In genomic region chr14:85934123-85934885, GRCh38 we compare ENCODE assay signal across 1 cellular context.
TF ChIP-seq lines count a peak whose summit lies in the region.

No MANE protein-coding gene starts in this region.

TF ChIP-seq in GM23338, 12 proteins besides CTCF, POLR2A, EP300 and RAD21 (continued from another document):
- no peak for TF ChIP-seq ZNF462 (CRISPR knock-in tag; IDR thresholded peaks at IDR 0.05)
- no peak for TF ChIP-seq POLR2AphosphoS5 (IDR thresholded peaks at IDR 0.05; ENCODE audit: low read depth)
- TF ChIP-seq, protein P1, sequence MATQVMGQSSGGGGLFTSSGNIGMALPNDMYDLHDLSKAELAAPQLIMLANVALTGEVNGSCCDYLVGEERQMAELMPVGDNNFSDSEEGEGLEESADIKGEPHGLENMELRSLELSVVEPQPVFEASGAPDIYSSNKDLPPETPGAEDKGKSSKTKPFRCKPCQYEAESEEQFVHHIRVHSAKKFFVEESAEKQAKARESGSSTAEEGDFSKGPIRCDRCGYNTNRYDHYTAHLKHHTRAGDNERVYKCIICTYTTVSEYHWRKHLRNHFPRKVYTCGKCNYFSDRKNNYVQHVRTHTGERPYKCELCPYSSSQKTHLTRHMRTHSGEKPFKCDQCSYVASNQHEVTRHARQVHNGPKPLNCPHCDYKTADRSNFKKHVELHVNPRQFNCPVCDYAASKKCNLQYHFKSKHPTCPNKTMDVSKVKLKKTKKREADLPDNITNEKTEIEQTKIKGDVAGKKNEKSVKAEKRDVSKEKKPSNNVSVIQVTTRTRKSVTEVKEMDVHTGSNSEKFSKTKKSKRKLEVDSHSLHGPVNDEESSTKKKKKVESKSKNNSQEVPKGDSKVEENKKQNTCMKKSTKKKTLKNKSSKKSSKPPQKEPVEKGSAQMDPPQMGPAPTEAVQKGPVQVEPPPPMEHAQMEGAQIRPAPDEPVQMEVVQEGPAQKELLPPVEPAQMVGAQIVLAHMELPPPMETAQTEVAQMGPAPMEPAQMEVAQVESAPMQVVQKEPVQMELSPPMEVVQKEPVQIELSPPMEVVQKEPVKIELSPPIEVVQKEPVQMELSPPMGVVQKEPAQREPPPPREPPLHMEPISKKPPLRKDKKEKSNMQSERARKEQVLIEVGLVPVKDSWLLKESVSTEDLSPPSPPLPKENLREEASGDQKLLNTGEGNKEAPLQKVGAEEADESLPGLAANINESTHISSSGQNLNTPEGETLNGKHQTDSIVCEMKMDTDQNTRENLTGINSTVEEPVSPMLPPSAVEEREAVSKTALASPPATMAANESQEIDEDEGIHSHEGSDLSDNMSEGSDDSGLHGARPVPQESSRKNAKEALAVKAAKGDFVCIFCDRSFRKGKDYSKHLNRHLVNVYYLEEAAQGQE (IDR thresholded peaks at IDR 0.05; ENCODE audit: unreplicated experiment) = no peak
- no peak for TF ChIP-seq ZNF331 (CRISPR knock-in tag; IDR thresholded peaks at IDR 0.05; ENCODE audit: low read depth)
- no peak for TF ChIP-seq STAT1 (IDR thresholded peaks at IDR 0.05; ENCODE audit: unreplicated experiment)
- TF ChIP-seq, protein P2, sequence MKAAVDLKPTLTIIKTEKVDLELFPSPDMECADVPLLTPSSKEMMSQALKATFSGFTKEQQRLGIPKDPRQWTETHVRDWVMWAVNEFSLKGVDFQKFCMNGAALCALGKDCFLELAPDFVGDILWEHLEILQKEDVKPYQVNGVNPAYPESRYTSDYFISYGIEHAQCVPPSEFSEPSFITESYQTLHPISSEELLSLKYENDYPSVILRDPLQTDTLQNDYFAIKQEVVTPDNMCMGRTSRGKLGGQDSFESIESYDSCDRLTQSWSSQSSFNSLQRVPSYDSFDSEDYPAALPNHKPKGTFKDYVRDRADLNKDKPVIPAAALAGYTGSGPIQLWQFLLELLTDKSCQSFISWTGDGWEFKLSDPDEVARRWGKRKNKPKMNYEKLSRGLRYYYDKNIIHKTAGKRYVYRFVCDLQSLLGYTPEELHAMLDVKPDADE (IDR thresholded peaks at IDR 0.05) = no peak
TF ChIP-seq in GM23338: peak in this region for 0.
